ENCODE assay signal across 1 cellular context in genomic region chr9:78605029-78605930, GRCh38.
TF ChIP-seq lines count a peak whose summit lies in the region.

No MANE protein-coding gene starts in this region.

TF ChIP-seq in HepG2, 621 proteins besides CTCF, POLR2A, EP300 and RAD21 (continued from another document):
- no peak for TF ChIP-seq ZBTB46 (CRISPR knock-in tag; IDR thresholded peaks at IDR 0.05; ENCODE audit: borderline replicate concordance)
